ENCODE assay signal across 30 cellular contexts in the genomic region with DNA sequence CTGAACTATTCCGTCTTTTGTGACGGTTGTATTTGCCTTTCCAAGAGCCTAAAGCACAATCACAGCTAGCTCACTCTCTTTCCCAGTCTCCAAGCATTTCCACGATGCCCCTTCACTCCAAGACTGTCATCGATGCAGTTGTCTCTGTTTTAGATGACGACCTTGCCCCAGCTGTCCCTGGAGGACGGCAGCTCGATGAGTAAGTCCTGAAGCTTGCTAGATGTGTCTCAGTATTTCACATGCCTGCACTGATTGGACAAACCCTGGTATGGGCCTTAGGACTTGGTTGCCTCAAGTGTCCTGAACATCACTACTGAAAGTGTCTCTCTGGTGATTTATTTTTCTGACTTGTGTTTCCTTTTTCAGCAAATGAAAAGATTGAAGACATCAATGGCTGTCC.
DNase-seq lines count a peak whose midpoint lies in the region; ATAC-seq, FAIRE-seq and TF ChIP-seq lines count a peak whose summit lies in the region.
"Had no signal": no experiment of that assay in that cellular context is flagged by ENCODE, and none has a peak within 500 bp of the region (broad histone marks: within the 10 kb centered on the region; RNA-seq: fewer than 3 reads in every experiment).

No MANE protein-coding gene starts in this region.

- H3K36me3 ChIP-seq in brain microvascular endothelial cell (replicated peaks) = no peaks in the 10 kb centered on the region
- H3K36me3 ChIP-seq: BLaER1 treated with 17β-estradiol and CSF1 and Interleukin-3, amounts not matched to agents 10 nM and 100 nM; SJSA1 had no signal

- 70 to 89% methylated on average over 7 of the region's 7 CpGs for WGBS in lower leg skin, 2 donors

- in situ Hi-C loops in brain microvascular endothelial cell (cut with HindIII; ENCODE audit: low pct_ligation_motif_present, low sequenced_read_pairs) = no loop called here

- TF ChIP-seq POLR2A in GM12892 (IDR thresholded peaks at IDR 0.05; ENCODE audit: low read depth, low read length) (no peak), lower leg skin (IDR thresholded peaks at IDR 0.05) (no peak)

- TF ChIP-seq CTCF in brain microvascular endothelial cell (IDR thresholded peaks at IDR 0.05; ENCODE audit: low read depth, low read length, missing control alignments) = no peak
- no peak for TF ChIP-seq CTCF in lower leg skin (IDR thresholded peaks at IDR 0.05)

- peak; percentile 53 for FAIRE-seq in GM12892 (lab: Jason Lieb, UNC)
- FAIRE-seq: GM18507, H54, HepG2, K562 had no signal

- H3K27me3 ChIP-seq in brain microvascular endothelial cell (replicated peaks) = no peaks in the 10 kb centered on the region
- H3K27me3 ChIP-seq: BLaER1 treated with 17β-estradiol and CSF1 and Interleukin-3, amounts not matched to agents 10 nM and 100 nM; SJSA1 had no signal

- no peak for ATAC-seq in GM19023 (IDR thresholded peaks at IDR 0.05; ENCODE audit: unreplicated experiment)
- ATAC-seq in HG03025 (IDR thresholded peaks at IDR 0.05; ENCODE audit: low FRiP score, unreplicated experiment) = no peak
- ATAC-seq: HepG2, K562 had no signal

- intact Hi-C loops in lower leg skin (cut with DNase I; ENCODE audit: low total_unique reads) = no loop called here

- DNase-seq in AG08395 (ENCODE audit: low spot score) (peak; percentile 68), GM12892 (ENCODE audit: insufficient read length) (no peak), brain microvascular endothelial cell (peak; percentile 44), myocyte (ENCODE audit: low read depth) (peak; percentile 96), kidney glomerular epithelial cell (lab: John Stamatoyannopoulos, UW) (no peak), lower leg skin (ENCODE audit: low spot score in 2 of 2) (no peak)
- DNase-seq: CD4-positive, alpha-beta T cell; COR-L47; DMS79; Kasumi-1; MV-4-11; NCI-H1105; NCI-H146; NCI-H1930; NCI-H2107; NCI-H446; NCI-H524 treated with DMSO at 0.1 percent for 48 hours; NCI-H774; PC-9; Right ventricle myocardium superior; RPMI8226 had no signal

- H3K4me3 ChIP-seq in brain microvascular endothelial cell (ENCODE audit: low read depth, low read length) (no peak overlapping the region), lower leg skin (ENCODE audit: low read depth, poor library complexity, severe bottlenecking) (no peak overlapping the region)
- H3K4me3 ChIP-seq: BLaER1 treated with 17β-estradiol and CSF1 and Interleukin-3, amounts not matched to agents 10 nM and 100 nM; K562; PC-9; SJSA1 had no signal

- H3K27ac ChIP-seq in brain microvascular endothelial cell = no peak overlapping the region
- H3K27ac ChIP-seq: 22Rv1; BLaER1 treated with 17β-estradiol and CSF1 and Interleukin-3, amounts not matched to agents 10 nM and 100 nM; PC-9; SJSA1 had no signal

Comparison
In these comparisons a context has a peak if more than half of its experiments do, and no peak if none do; other contexts are left out.
1. DNase-seq: peak in AG08395 (single experiment), brain microvascular endothelial cell (single experiment) and myocyte (single experiment); none in GM12892 (single experiment), kidney glomerular epithelial cell (single experiment) and lower leg skin (0 of 2).